Comparison of ENCODE assay signal across 1 cellular context in the genomic region with DNA sequence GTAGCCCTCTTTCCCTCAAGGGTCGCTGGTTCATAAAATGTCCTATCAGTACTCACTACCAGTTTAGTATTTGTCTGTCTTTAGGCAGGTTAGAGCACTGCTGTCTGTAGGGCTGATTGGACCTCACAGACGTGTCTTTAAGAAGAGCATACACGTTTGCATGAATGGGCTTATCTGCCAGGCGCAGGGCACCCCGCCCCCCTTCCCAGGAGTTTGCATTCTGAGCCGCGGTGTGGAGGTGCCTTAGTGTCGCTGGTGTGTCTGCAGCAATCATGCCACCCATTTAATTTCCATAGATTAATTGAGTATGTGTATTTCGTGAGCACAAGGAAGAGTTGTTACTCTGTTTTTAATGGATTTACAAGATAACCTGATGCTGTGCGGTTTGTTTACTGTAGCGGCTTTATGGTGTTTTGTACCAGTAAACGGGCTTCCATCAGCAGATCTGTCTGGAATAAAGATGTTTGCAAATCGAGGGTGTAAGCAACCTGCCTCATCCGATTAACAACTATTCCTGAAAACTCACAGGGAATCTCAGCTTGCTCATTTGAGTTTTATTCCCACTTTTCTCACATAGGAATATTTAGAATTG.
A peak's percentile ranks its signal among the peaks of the same experiment; 100 is the strongest.
TF ChIP-seq lines count a peak whose summit lies in the region.

No MANE protein-coding gene starts in this region.

TF ChIP-seq in K562, 482 proteins besides CTCF, POLR2A, EP300 and RAD21 (continued from another document and continues in another):
- TF ChIP-seq, protein P1, sequence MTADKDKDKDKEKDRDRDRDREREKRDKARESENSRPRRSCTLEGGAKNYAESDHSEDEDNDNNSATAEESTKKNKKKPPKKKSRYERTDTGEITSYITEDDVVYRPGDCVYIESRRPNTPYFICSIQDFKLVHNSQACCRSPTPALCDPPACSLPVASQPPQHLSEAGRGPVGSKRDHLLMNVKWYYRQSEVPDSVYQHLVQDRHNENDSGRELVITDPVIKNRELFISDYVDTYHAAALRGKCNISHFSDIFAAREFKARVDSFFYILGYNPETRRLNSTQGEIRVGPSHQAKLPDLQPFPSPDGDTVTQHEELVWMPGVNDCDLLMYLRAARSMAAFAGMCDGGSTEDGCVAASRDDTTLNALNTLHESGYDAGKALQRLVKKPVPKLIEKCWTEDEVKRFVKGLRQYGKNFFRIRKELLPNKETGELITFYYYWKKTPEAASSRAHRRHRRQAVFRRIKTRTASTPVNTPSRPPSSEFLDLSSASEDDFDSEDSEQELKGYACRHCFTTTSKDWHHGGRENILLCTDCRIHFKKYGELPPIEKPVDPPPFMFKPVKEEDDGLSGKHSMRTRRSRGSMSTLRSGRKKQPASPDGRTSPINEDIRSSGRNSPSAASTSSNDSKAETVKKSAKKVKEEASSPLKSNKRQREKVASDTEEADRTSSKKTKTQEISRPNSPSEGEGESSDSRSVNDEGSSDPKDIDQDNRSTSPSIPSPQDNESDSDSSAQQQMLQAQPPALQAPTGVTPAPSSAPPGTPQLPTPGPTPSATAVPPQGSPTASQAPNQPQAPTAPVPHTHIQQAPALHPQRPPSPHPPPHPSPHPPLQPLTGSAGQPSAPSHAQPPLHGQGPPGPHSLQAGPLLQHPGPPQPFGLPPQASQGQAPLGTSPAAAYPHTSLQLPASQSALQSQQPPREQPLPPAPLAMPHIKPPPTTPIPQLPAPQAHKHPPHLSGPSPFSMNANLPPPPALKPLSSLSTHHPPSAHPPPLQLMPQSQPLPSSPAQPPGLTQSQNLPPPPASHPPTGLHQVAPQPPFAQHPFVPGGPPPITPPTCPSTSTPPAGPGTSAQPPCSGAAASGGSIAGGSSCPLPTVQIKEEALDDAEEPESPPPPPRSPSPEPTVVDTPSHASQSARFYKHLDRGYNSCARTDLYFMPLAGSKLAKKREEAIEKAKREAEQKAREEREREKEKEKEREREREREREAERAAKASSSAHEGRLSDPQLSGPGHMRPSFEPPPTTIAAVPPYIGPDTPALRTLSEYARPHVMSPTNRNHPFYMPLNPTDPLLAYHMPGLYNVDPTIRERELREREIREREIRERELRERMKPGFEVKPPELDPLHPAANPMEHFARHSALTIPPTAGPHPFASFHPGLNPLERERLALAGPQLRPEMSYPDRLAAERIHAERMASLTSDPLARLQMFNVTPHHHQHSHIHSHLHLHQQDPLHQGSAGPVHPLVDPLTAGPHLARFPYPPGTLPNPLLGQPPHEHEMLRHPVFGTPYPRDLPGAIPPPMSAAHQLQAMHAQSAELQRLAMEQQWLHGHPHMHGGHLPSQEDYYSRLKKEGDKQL (CRISPR knock-in tag; IDR thresholded peaks at IDR 0.05; ENCODE audit: borderline replicate concordance): no peak
- TF ChIP-seq HDAC3 (IDR thresholded peaks at IDR 0.05; ENCODE audit: borderline replicate concordance, partially characterized antibody) (no peak), ARID2 (IDR thresholded peaks at IDR 0.05) (no peak), NKRF (IDR thresholded peaks at IDR 0.05; ENCODE audit: borderline replicate concordance) (no peak; the same call in 1 of the 2 replicates), SMARCA4 (IDR thresholded peaks at IDR 0.05) (peak; percentile 85), XRCC5 (IDR thresholded peaks at IDR 0.05; ENCODE audit: low read depth, low read length) (no peak), GTF2B (IDR thresholded peaks at IDR 0.05; ENCODE audit: extremely low read depth, insufficient read length) (no peak), MCM2 (IDR thresholded peaks at IDR 0.05; ENCODE audit: low read depth) (no peak), ZNF431 (CRISPR knock-in tag; IDR thresholded peaks at IDR 0.05) (no peak), NR2F6 (CRISPR knock-in tag; IDR thresholded peaks at IDR 0.05) (no peak), MEF2A (IDR thresholded peaks at IDR 0.05; ENCODE audit: control insufficient read depth, low read depth, low read length) (no peak), GABPB1 (CRISPR knock-in tag; IDR thresholded peaks at IDR 0.05) (no peak), ZBTB9 (CRISPR knock-in tag; IDR thresholded peaks at IDR 0.05) (no peak), SMC3 (conservative IDR thresholded peaks at IDR 0.05; ENCODE audit: insufficient read depth, low read depth, low read length) (no peak), ZBTB8A (IDR thresholded peaks at IDR 0.05; ENCODE audit: partially characterized antibody) (no peak), ZNF717 (CRISPR knock-in tag; IDR thresholded peaks at IDR 0.05) (no peak), MTA1 (IDR thresholded peaks at IDR 0.05; ENCODE audit: borderline replicate concordance) (no peak), TFE3 (CRISPR knock-in tag; IDR thresholded peaks at IDR 0.05) (no peak), NR3C1 (CRISPR knock-in tag; IDR thresholded peaks at IDR 0.05) (no peak), SOX6 (IDR thresholded peaks at IDR 0.05) (peak; percentile 60), HDAC1 (IDR thresholded peaks at IDR 0.05) (peak in 1 of 2 experiments; percentile 62; a peak in 1 of 4 replicates), SP2 (IDR thresholded peaks at IDR 0.05; ENCODE audit: extremely low read depth, low read depth, low read length, poor library complexity, severe bottlenecking) (no peak), RBFOX2 (IDR thresholded peaks at IDR 0.05; ENCODE audit: low read depth, low read length) (no peak), ZNF324 (CRISPR knock-in tag; IDR thresholded peaks at IDR 0.05) (no peak), BMI1 (IDR thresholded peaks at IDR 0.05; ENCODE audit: low read length) (peak; percentile 12; the same call in 1 of the 2 replicates), HBP1 (CRISPR knock-in tag; IDR thresholded peaks at IDR 0.05) (no peak), SRSF9 (IDR thresholded peaks at IDR 0.05; ENCODE audit: borderline replicate concordance, low read depth, low read length) (no peak), ZNF384 (IDR thresholded peaks at IDR 0.05; ENCODE audit: low read depth, low read length) (no peak), ZNF197 (CRISPR knock-in tag; IDR thresholded peaks at IDR 0.05; ENCODE audit: low read depth) (no peak), PATZ1 (CRISPR knock-in tag; IDR thresholded peaks at IDR 0.05; ENCODE audit: borderline replicate concordance) (no peak)
- TF ChIP-seq, protein P2, sequence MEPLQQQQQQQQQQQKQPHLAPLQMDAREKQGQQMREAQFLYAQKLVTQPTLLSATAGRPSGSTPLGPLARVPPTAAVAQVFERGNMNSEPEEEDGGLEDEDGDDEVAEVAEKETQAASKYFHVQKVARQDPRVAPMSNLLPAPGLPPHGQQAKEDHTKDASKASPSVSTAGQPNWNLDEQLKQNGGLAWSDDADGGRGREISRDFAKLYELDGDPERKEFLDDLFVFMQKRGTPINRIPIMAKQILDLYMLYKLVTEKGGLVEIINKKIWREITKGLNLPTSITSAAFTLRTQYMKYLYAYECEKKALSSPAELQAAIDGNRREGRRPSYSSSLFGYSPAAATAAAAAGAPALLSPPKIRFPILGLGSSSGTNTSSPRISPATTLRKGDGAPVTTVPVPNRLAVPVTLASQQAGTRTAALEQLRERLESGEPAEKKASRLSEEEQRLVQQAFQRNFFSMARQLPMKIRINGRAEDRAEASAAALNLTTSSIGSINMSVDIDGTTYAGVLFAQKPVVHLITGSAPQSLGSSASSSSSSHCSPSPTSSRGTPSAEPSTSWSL (CRISPR knock-in tag; IDR thresholded peaks at IDR 0.05; ENCODE audit: borderline replicate concordance): no peak
- TF ChIP-seq, protein P3, sequence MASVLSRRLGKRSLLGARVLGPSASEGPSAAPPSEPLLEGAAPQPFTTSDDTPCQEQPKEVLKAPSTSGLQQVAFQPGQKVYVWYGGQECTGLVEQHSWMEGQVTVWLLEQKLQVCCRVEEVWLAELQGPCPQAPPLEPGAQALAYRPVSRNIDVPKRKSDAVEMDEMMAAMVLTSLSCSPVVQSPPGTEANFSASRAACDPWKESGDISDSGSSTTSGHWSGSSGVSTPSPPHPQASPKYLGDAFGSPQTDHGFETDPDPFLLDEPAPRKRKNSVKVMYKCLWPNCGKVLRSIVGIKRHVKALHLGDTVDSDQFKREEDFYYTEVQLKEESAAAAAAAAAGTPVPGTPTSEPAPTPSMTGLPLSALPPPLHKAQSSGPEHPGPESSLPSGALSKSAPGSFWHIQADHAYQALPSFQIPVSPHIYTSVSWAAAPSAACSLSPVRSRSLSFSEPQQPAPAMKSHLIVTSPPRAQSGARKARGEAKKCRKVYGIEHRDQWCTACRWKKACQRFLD (CRISPR knock-in tag; IDR thresholded peaks at IDR 0.05): no peak
- TF ChIP-seq, protein P4, sequence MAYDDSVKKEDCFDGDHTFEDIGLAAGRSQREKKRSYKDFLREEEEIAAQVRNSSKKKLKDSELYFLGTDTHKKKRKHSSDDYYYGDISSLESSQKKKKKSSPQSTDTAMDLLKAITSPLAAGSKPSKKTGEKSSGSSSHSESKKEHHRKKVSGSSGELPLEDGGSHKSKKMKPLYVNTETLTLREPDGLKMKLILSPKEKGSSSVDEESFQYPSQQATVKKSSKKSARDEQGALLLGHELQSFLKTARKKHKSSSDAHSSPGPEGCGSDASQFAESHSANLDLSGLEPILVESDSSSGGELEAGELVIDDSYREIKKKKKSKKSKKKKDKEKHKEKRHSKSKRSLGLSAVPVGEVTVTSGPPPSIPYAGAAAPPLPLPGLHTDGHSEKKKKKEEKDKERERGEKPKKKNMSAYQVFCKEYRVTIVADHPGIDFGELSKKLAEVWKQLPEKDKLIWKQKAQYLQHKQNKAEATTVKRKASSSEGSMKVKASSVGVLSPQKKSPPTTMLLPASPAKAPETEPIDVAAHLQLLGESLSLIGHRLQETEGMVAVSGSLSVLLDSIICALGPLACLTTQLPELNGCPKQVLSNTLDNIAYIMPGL (CRISPR knock-in tag; IDR thresholded peaks at IDR 0.05): no peak
